Comparison of ENCODE assay signal across 10 cellular contexts in genomic region chrX:2703991-2704369, GRCh38. TPM values are rescaled to one million over a fixed set of nuclear protein-coding genes. Genes with fewer than 3 reads are reported as not detected.
DNase-seq lines count a peak whose midpoint lies in the region; ATAC-seq and TF ChIP-seq lines count a peak whose summit lies in the region.
"Had no signal": no experiment of that assay in that cellular context is flagged by ENCODE, and none has a peak within 500 bp of the region (broad histone marks: within the 10 kb centered on the region; RNA-seq: fewer than 3 reads in every experiment).

No MANE protein-coding gene starts in this region.

- peaks cover 27% of the 10 kb centered on the region for H3K36me3 ChIP-seq in RWPE2 (ENCODE audit: low read depth)

- peak overlapping the region; percentile 3 to 83 (median 74) for H3K27ac Mint-ChIP-seq in naive thymus-derived CD8-positive, alpha-beta T cell

- H3K9me3 ChIP-seq in RWPE2 (ENCODE audit: severe bottlenecking), result no peaks in the 10 kb centered on the region

- H3K4me3 Mint-ChIP-seq in naive thymus-derived CD8-positive, alpha-beta T cell, result peak overlapping the region; percentile 18 to 71 (median 59)

- peaks cover 0 to 46% (median 2%) of the 10 kb centered on the region in 3 donors for H3K36me3 Mint-ChIP-seq in naive thymus-derived CD8-positive, alpha-beta T cell

- no peak for DNase-seq in AG09319 (ENCODE audit: extremely low read depth, low read depth)
- DNase-seq in RWPE2 (ENCODE audit: low spot score), result no peak
- no peak for DNase-seq in naive thymus-derived CD8-positive, alpha-beta T cell
- DNase-seq in activated effector memory CD4-positive, alpha-beta T cell treated with Interleukin-2 at 50 U/mL for 16 hours, result no peak
- no peak for DNase-seq in DMS79 treated with DMSO at 0.1 percent for 48 hours (lab: John Stamatoyannopoulos, UW)
- DNase-seq: GDM1 had no signal

- peak; percentile 24 for TF ChIP-seq CTCF in AG09319 (IDR thresholded peaks at IDR 0.05; ENCODE audit: low read depth, low read length)
- TF ChIP-seq CTCF in RWPE2 (IDR thresholded peaks at IDR 0.05; ENCODE audit: poor library complexity, severe bottlenecking), result peak; percentile 50

- no peak overlapping the region for H3K4me3 ChIP-seq in RWPE2 (ENCODE audit: severe bottlenecking)

- H3K4me1 Mint-ChIP-seq in naive thymus-derived CD8-positive, alpha-beta T cell, result peaks cover 60 to 93% (median 84%) of the 10 kb centered on the region in 4 donors

- ATAC-seq in RWPE2 (ENCODE audit: low read depth) (peak; percentile 26; the same call in 2 of the 3 replicates), esophagus mucosa (peak; percentile 57), GM18870 (IDR thresholded peaks at IDR 0.05; ENCODE audit: unreplicated experiment) (no peak), HG03432 (IDR thresholded peaks at IDR 0.05; ENCODE audit: unreplicated experiment) (no peak)
- no peak for ATAC-seq in naive thymus-derived CD8-positive, alpha-beta T cell

- no peaks in the 10 kb centered on the region for H3K9me3 Mint-ChIP-seq in naive thymus-derived CD8-positive, alpha-beta T cell

- peaks cover 74% of the 10 kb centered on the region for H3K4me1 ChIP-seq in RWPE2 (ENCODE audit: insufficient read depth, poor library complexity, severe bottlenecking)

- POLR2A ChIA-PET in naive thymus-derived CD8-positive, alpha-beta T cell (lab: Charles Lee), result no interaction called here

- peak overlapping the region; percentile 99 for H3K27ac ChIP-seq in RWPE2 (ENCODE audit: poor library complexity, severe bottlenecking)

- no peaks in the 10 kb centered on the region for H3K27me3 ChIP-seq in RWPE2 (ENCODE audit: insufficient read depth, poor library complexity, severe bottlenecking)

- no peaks in the 10 kb centered on the region for H3K27me3 Mint-ChIP-seq in naive thymus-derived CD8-positive, alpha-beta T cell

RNA-seq across cellular contexts. Expression of gene CD99, which starts 12.9 kb away (rescaled TPM):
- total RNA-seq in esophagus mucosa, result 100 TPM
- total RNA-seq in naive thymus-derived CD8-positive, alpha-beta T cell, result 100 to 1,000 TPM; 123 to 124 TPM
- polyA plus RNA-seq in naive thymus-derived CD8-positive, alpha-beta T cell, result 100 to 1,000 TPM; 120 to 218 (median 137) TPM

RNA-seq across cellular contexts. Expression of gene XG, which starts 47.9 kb away (rescaled TPM):
- total RNA-seq in esophagus mucosa, result 14.2 TPM
- not detected for total RNA-seq in naive thymus-derived CD8-positive, alpha-beta T cell
- polyA plus RNA-seq in naive thymus-derived CD8-positive, alpha-beta T cell, result not detected
- total RNA-seq: T-helper 2 cell treated with Interferon-gamma antibody and Interleukin-4, amounts not matched to agents 100 ng/mL and 5 ng/mL, for 36 hours had no signal

Comparison
In these comparisons a context has a peak if more than half of its experiments do, and no peak if none do; other contexts are left out.
1. ATAC-seq: peak in RWPE2 (single experiment) and esophagus mucosa (single experiment); none in naive thymus-derived CD8-positive, alpha-beta T cell (0 of 2), GM18870 (single experiment) and HG03432 (single experiment).
2. RNA of gene XG, which starts 47.9 kb away (total RNA-seq): 14.2 TPM in esophagus mucosa (single experiment); not detected in naive thymus-derived CD8-positive, alpha-beta T cell; every median in the first group is over 10 times any median in the second.